11 cellular contexts compared by ENCODE assay signal in genomic region chr2:218885981-218886447, GRCh38. TPM values are rescaled to one million over a fixed set of nuclear protein-coding genes. Genes with fewer than 3 reads are reported as not detected.
DNase-seq lines count a peak whose midpoint lies in the region; ATAC-seq and TF ChIP-seq lines count a peak whose summit lies in the region.
"Had no signal": no experiment of that assay in that cellular context is flagged by ENCODE, and none has a peak within 500 bp of the region (broad histone marks: within the 10 kb centered on the region; RNA-seq: fewer than 3 reads in every experiment).

No MANE protein-coding gene starts in this region.

- peak overlapping the region; percentile 33; the same call in 1 of the 2 replicates for H3K4me3 ChIP-seq in Karpas-422 (ENCODE audit: low read length)
- H3K4me3 ChIP-seq: ascending aorta had no signal

- peak; percentile 24 for ATAC-seq in activated CD4-positive, alpha-beta T cell treated with anti-CD3 and anti-CD28 coated beads for 36 hours
- ATAC-seq in HG02642 (IDR thresholded peaks at IDR 0.05; ENCODE audit: poor library complexity, unreplicated experiment), result peak; percentile 62

- no peaks in the 10 kb centered on the region for H3K9me3 Mint-ChIP-seq in activated CD4-positive, alpha-beta T cell treated with anti-CD3 and anti-CD28 coated beads for 36 hours (ENCODE audit: low read depth)
- no peaks in the 10 kb centered on the region for H3K9me3 Mint-ChIP-seq in type B pancreatic cell

- CTCF ChIA-PET in activated CD4-positive, alpha-beta T cell treated with anti-CD3 and anti-CD28 coated beads for 36 hours (lab: Charles Lee), result interaction anchor here (0.6 to 5.1 kb wide), 4 partner anchors 9 to 481 kb away, joined by 3 to 67 read pairs (median 26); no protein-coding TSS in a partner anchor

- intact Hi-C loops in activated CD4-positive, alpha-beta T cell treated with anti-CD3 and anti-CD28 coated beads for 36 hours (cut with DNase I, micrococcal nuclease), result no loop called here

- no peaks in the 10 kb centered on the region for H3K9me3 ChIP-seq in Karpas-422 (ENCODE audit: low read length)
- H3K9me3 ChIP-seq: ascending aorta had no signal

- H3K27ac Mint-ChIP-seq in activated CD4-positive, alpha-beta T cell treated with anti-CD3 and anti-CD28 coated beads for 36 hours, result no peak overlapping the region
- H3K27ac Mint-ChIP-seq in type B pancreatic cell, result peak overlapping the region; percentile 54

- H3K36me3 ChIP-seq in Karpas-422 (ENCODE audit: insufficient read depth, low read length), result no peaks in the 10 kb centered on the region
- H3K36me3 ChIP-seq: ascending aorta had no signal

- no peak overlapping the region for H3K4me3 Mint-ChIP-seq in activated CD4-positive, alpha-beta T cell treated with anti-CD3 and anti-CD28 coated beads for 36 hours
- peak overlapping the region; percentile 26 for H3K4me3 Mint-ChIP-seq in type B pancreatic cell

- no peaks in the 10 kb centered on the region for H3K9me2 ChIP-seq in Karpas-422 (replicated peaks; ENCODE audit: insufficient read depth, low read length)

- DNase-seq in activated CD4-positive, alpha-beta T cell treated with anti-CD3 and anti-CD28 coated beads for 36 hours, result no peak
- no peak for DNase-seq in activated CD4-positive, alpha-beta T cell treated with anti-CD3 and anti-CD28 coated beads, Interleukin-2, amount 50 U/mL, for 4 hours
- DNase-seq in Karpas-422, result peak; percentile 69
- DNase-seq in type B pancreatic cell (ENCODE audit: extremely low spot score, unreplicated experiment), result no peak
- no peak for DNase-seq in NK-92 treated with Interleukin-12 subunit alpha and Interleukin-12 subunit beta, amount 100 ng/mL, for 24 hours (lab: John Stamatoyannopoulos, UW)
- no peak for DNase-seq in activated T-cell treated with anti-CD3 and anti-CD28 coated beads for 4 hours
- no peak for DNase-seq in A172 (ENCODE audit: low spot score)
- DNase-seq: GOT3, NCI-H187 had no signal

- H3K36me3 Mint-ChIP-seq in activated CD4-positive, alpha-beta T cell treated with anti-CD3 and anti-CD28 coated beads for 36 hours (ENCODE audit: low read depth), result no peaks in the 10 kb centered on the region
- peaks cover 5% of the 10 kb centered on the region for H3K36me3 Mint-ChIP-seq in type B pancreatic cell

- H3K4me2 ChIP-seq in Karpas-422 (ENCODE audit: low read depth, low read length, poor library complexity, severe bottlenecking), result peak overlapping the region; percentile 42

- no peak overlapping the region for H2AFZ ChIP-seq in Karpas-422 (ENCODE audit: low read length)

- POLR2A ChIA-PET in activated CD4-positive, alpha-beta T cell treated with anti-CD3 and anti-CD28 coated beads for 36 hours (lab: Charles Lee), result no interaction called here

- no peaks in the 10 kb centered on the region for H4K20me1 ChIP-seq in Karpas-422 (ENCODE audit: insufficient read depth, low read depth, low read length)

- peaks cover 22% of the 10 kb centered on the region for H3K4me1 ChIP-seq in Karpas-422 (ENCODE audit: low read length)

- peaks cover 17% of the 10 kb centered on the region for H3K27me3 Mint-ChIP-seq in activated CD4-positive, alpha-beta T cell treated with anti-CD3 and anti-CD28 coated beads for 36 hours
- peaks cover 78% of the 10 kb centered on the region for H3K27me3 Mint-ChIP-seq in type B pancreatic cell

- peaks cover 25% of the 10 kb centered on the region for H3K4me1 Mint-ChIP-seq in activated CD4-positive, alpha-beta T cell treated with anti-CD3 and anti-CD28 coated beads for 36 hours
- H3K4me1 Mint-ChIP-seq in type B pancreatic cell (ENCODE audit: unreplicated experiment), result peaks cover 22% of the 10 kb centered on the region

- no peak overlapping the region for H3K9ac ChIP-seq in Karpas-422 (ENCODE audit: low read length)

- no peak for TF ChIP-seq CTCF in type B pancreatic cell (conservative IDR thresholded peaks at IDR 0.05)

- no peak overlapping the region for H3K27ac ChIP-seq in Karpas-422 (ENCODE audit: low read length)
- H3K27ac ChIP-seq: ascending aorta had no signal

- H3K27me3 ChIP-seq in Karpas-422 (ENCODE audit: low read length), result no peaks in the 10 kb centered on the region

- no peaks in the 10 kb centered on the region for H3K79me2 ChIP-seq in Karpas-422 (ENCODE audit: low read length)

RNA-seq across cellular contexts. Expression of gene WNT10A, which starts 5.4 kb away (rescaled TPM):
- 1 to 10 TPM; 5.4 to 6.0 TPM for total RNA-seq in activated CD4-positive, alpha-beta T cell treated with anti-CD3 and anti-CD28 coated beads for 36 hours
- 2.9 and 3.8 TPM in 2 replicates for total RNA-seq in Karpas-422 (2014; rRNA removed; shearing (Covaris generic); ENCODE audit: low replicate concordance)
- 5.5 and 31.8 TPM in 2 replicates for total RNA-seq in type B pancreatic cell (ENCODE audit: low replicate concordance)
- 0.36 and 1.5 TPM in 2 replicates for total RNA-seq in A172 (2014; rRNA removed; shearing (Covaris generic))
- total RNA-seq: ascending aorta had no signal

RNA-seq across cellular contexts. Expression of gene WNT6, which starts 26.4 kb away (rescaled TPM):
- under 1 TPM in 1 of 2 experiments, not detected in 1; 0.30 TPM for total RNA-seq in activated CD4-positive, alpha-beta T cell treated with anti-CD3 and anti-CD28 coated beads for 36 hours
- total RNA-seq in Karpas-422 (2014; rRNA removed; shearing (Covaris generic); ENCODE audit: low replicate concordance), result 7.8 and 7.9 TPM in 2 replicates
- total RNA-seq in type B pancreatic cell (ENCODE audit: low replicate concordance), result 24.7 and 123 TPM in 2 replicates
- total RNA-seq in A172 (2014; rRNA removed; shearing (Covaris generic)), result 0.24 TPM in 1 of 2 replicates, not detected in the other

RNA-seq across cellular contexts. Expression of gene PRKAG3, which starts 54.4 kb away (rescaled TPM):
- total RNA-seq in activated CD4-positive, alpha-beta T cell treated with anti-CD3 and anti-CD28 coated beads for 36 hours, result not detected
- total RNA-seq in Karpas-422 (2014; rRNA removed; shearing (Covaris generic); ENCODE audit: low replicate concordance), result not detected in 2 replicates
- not detected in 2 replicates for total RNA-seq in type B pancreatic cell (ENCODE audit: low replicate concordance)
- total RNA-seq in A172 (2014; rRNA removed; shearing (Covaris generic)), result not detected in 2 replicates
- total RNA-seq: ascending aorta had no signal
